In the genomic region with DNA sequence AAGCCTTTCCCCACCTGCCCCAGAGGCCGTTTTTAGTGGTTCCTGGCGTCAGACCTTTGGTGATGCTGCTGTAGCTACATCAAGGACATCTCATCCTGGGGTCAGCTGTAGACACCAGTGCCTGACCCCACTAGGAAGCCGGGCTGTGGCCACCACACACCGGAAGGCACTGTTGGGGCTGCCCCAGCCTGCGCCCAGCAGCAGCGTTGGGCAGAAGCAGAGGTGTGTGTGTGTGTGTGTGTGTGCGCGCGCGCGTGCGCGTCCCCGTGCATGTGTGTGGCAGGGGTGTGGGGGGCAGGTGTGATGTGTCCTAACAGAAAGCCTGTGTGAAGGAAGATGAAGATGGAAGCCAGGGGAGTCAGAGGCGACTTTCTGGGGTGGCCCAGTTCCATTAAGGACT, we compare ENCODE assay signal across 26 cellular contexts.
"Had no signal": no experiment of that assay in that cellular context is flagged by ENCODE, and none has a peak within 500 bp of the region (broad histone marks: within the 10 kb centered on the region; RNA-seq: fewer than 3 reads in every experiment).

No MANE protein-coding gene starts in this region.

- H3K4me1 ChIP-seq: foreskin keratinocyte, left lung, lower lobe of right lung had no signal

- H3K36me3 ChIP-seq: heart right ventricle, left lung, lower lobe of right lung had no signal

- H3K27me3 ChIP-seq: foreskin keratinocyte had no signal

- FAIRE-seq: colon, endometrium, frontal cortex, islet of Langerhans, keratinocyte had no signal

- H3K27ac ChIP-seq: coronary artery, dorsolateral prefrontal cortex, epithelial cell of prostate, foreskin keratinocyte, heart right ventricle, left lung, lower lobe of right lung had no signal

- H3K9me3 ChIP-seq: heart right ventricle, lower lobe of right lung, mucosa of descending colon had no signal

- ATAC-seq: effector memory CD8-positive, alpha-beta T cell; esophagus mucosa; foreskin keratinocyte; heart right ventricle; left lung; left ventricle myocardium superior; lower lobe of right lung; mucosa of descending colon had no signal

- H3K4me3 ChIP-seq: coronary artery, dorsolateral prefrontal cortex, heart right ventricle, left lung, lower lobe of right lung, mucosa of descending colon had no signal

- DNase-seq: cerebellar nuclear complex; dermis blood vessel endothelial cell; dorsolateral prefrontal cortex; effector CD4-positive, alpha-beta T cell; effector memory CD8-positive, alpha-beta T cell; erythroblast; foreskin keratinocyte; glutamatergic neuron; head of caudate nucleus; heart right ventricle; hippocampal formation; kidney glomerular epithelial cell; left ventricle myocardium superior; lower lobe of right lung; mesenchymal stem cell; naive B cell had no signal
